Comparison of ENCODE assay signal across 9 cellular contexts in the genomic region with DNA sequence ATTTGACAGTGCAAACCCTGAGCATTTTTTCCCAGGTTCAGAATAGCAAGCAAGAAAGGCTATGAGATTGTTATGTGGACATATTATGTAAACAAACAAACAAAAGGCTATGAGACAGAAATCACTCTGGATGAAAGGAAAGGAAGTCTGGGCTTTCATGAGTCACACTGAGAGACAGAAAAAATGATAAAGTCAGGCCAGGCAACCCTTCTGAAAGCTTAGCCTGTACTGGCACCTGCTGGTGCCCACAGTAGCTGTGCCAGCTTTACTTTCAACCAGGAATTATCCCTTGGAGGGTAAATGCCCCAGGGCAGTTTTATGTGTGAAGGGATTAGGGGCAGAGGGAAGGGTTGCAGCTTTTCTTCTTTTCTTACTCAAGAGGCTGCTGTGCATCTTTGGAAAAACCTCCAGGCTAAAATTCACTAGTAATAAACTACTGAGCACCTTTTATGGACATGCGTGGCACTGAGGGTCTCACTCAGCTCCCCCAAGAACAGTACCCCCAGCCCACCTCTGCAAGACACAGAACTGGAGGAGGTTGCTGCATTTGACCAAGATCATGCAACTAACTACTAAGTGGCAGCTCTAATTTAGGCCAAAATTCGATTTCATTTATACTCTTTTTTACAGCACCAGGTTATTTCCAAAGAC. TPM values are rescaled to one million over a fixed set of nuclear protein-coding genes. Genes with fewer than 3 reads are reported as not detected.
DNase-seq lines count a peak whose midpoint lies in the region; ATAC-seq and TF ChIP-seq lines count a peak whose summit lies in the region.
"Had no signal": no experiment of that assay in that cellular context is flagged by ENCODE, and none has a peak within 500 bp of the region (broad histone marks: within the 10 kb centered on the region; RNA-seq: fewer than 3 reads in every experiment).

No MANE protein-coding gene starts in this region.

- H3K36me3 Mint-ChIP-seq in HFFc6 (ENCODE audit: low read depth) = no peaks in the 10 kb centered on the region
- peaks cover 0 to 2% (median 0%) of the 10 kb centered on the region in 3 donors for H3K36me3 Mint-ChIP-seq in naive thymus-derived CD8-positive, alpha-beta T cell
- H3K36me3 Mint-ChIP-seq: activated naive CD8-positive, alpha-beta T cell had no signal

- H3K9me3 ChIP-seq in upper lobe of right lung = no peaks in the 10 kb centered on the region

- no peaks in the 10 kb centered on the region for H3K36me3 ChIP-seq in upper lobe of right lung

- DNase-seq in AG08395 (ENCODE audit: low spot score) (peak; percentile 81), HFFc6 (no peak), RKO (ENCODE audit: low spot score) (peak; percentile 64), glomerular visceral epithelial cell (ENCODE audit: extremely low spot score) (peak; percentile 37), upper lobe of right lung (no peak)
- no peak for DNase-seq in naive thymus-derived CD8-positive, alpha-beta T cell
- DNase-seq in activated effector memory CD4-positive, alpha-beta T cell treated with anti-CD3 and anti-CD28 coated beads, Interleukin-2, amount 50 U/mL, for 16 hours = no peak

- intact Hi-C loops in upper lobe of right lung (cut with DNase I) = no loop called here

- no peaks in the 10 kb centered on the region for H3K4me1 Mint-ChIP-seq in HFFc6 (ENCODE audit: low read depth)
- H3K4me1 Mint-ChIP-seq in naive thymus-derived CD8-positive, alpha-beta T cell = peaks cover 0 to 22% (median 2%) of the 10 kb centered on the region in 4 donors

- H3K9me3 Mint-ChIP-seq in HFFc6 = no peaks in the 10 kb centered on the region; the same call in 1 of the 2 replicates
- no peaks in the 10 kb centered on the region for H3K9me3 Mint-ChIP-seq in naive thymus-derived CD8-positive, alpha-beta T cell

- H3K4me1 ChIP-seq in upper lobe of right lung = peaks cover 7% of the 10 kb centered on the region

- peak; percentile 67 for ATAC-seq in upper lobe of right lung
- ATAC-seq in HG03045 (IDR thresholded peaks at IDR 0.05; ENCODE audit: unreplicated experiment) = no peak
- no peak for ATAC-seq in naive thymus-derived CD8-positive, alpha-beta T cell

- no peak overlapping the region for H3K27ac ChIP-seq in upper lobe of right lung

- TF ChIP-seq CTCF in HFFc6 (IDR thresholded peaks at IDR 0.05) (peak; percentile 44; the same call in 1 of the 2 replicates), upper lobe of right lung (IDR thresholded peaks at IDR 0.05) (peak; percentile 32)

- no peaks in the 10 kb centered on the region for H3K27me3 ChIP-seq in upper lobe of right lung

- H3K27ac Mint-ChIP-seq in HFFc6 = no peak overlapping the region
- H3K27ac Mint-ChIP-seq in naive thymus-derived CD8-positive, alpha-beta T cell = no peak overlapping the region
- H3K27ac Mint-ChIP-seq: activated naive CD8-positive, alpha-beta T cell had no signal

- no peak overlapping the region for H3K4me3 Mint-ChIP-seq in HFFc6
- H3K4me3 Mint-ChIP-seq in naive thymus-derived CD8-positive, alpha-beta T cell = no peak overlapping the region
- H3K4me3 Mint-ChIP-seq: activated naive CD8-positive, alpha-beta T cell had no signal

- POLR2A ChIA-PET in naive thymus-derived CD8-positive, alpha-beta T cell (lab: Charles Lee) = no interaction called here

- H3K27me3 Mint-ChIP-seq in HFFc6 (ENCODE audit: insufficient read depth) = no peaks in the 10 kb centered on the region; the same call in 1 of the 2 replicates
- peaks cover 5 to 52% (median 17%) of the 10 kb centered on the region in 5 donors for H3K27me3 Mint-ChIP-seq in naive thymus-derived CD8-positive, alpha-beta T cell

- no peak overlapping the region for H3K4me3 ChIP-seq in upper lobe of right lung

RNA-seq across cellular contexts. Expression of a gene that starts 41.7 kb away (rescaled TPM):
- not detected for total RNA-seq in HFFc6 (2021; fragmentation: NEBNext Ultra II Directional; extraction: Animal tissue kit (Norgen Biotek cat#: 25700))
- not detected for total RNA-seq in upper lobe of right lung
- under 1 TPM in 1 of 2 experiments, not detected in 1; 0.21 TPM for total RNA-seq in naive thymus-derived CD8-positive, alpha-beta T cell
- polyA plus RNA-seq in naive thymus-derived CD8-positive, alpha-beta T cell = not detected

RNA-seq across cellular contexts. Expression of a gene that starts 48.0 kb away (rescaled TPM):
- total RNA-seq in HFFc6 (2021; fragmentation: NEBNext Ultra II Directional; extraction: Animal tissue kit (Norgen Biotek cat#: 25700)) = not detected
- total RNA-seq in upper lobe of right lung = not detected
- not detected for total RNA-seq in naive thymus-derived CD8-positive, alpha-beta T cell
- not detected for polyA plus RNA-seq in naive thymus-derived CD8-positive, alpha-beta T cell

Comparison
In these comparisons a context has a peak if more than half of its experiments do, and no peak if none do; other contexts are left out.
1. DNase-seq: peak in AG08395 (single experiment), RKO (single experiment) and glomerular visceral epithelial cell (single experiment); none in HFFc6 (single experiment), upper lobe of right lung (single experiment), naive thymus-derived CD8-positive, alpha-beta T cell (0 of 10) and activated effector memory CD4-positive, alpha-beta T cell treated with anti-CD3 and anti-CD28 coated beads, Interleukin-2, amount 50 U/mL, for 16 hours (single experiment).